8 cellular contexts compared by ENCODE assay signal in genomic region chr6:112086744-112087135, GRCh38. TPM values are rescaled to one million over a fixed set of nuclear protein-coding genes. Genes with fewer than 3 reads are reported as not detected.
DNase-seq lines count a peak whose midpoint lies in the region; ATAC-seq and TF ChIP-seq lines count a peak whose summit lies in the region.

No MANE protein-coding gene starts in this region.

- POLR2A ChIA-PET in A673 (lab: Charles Lee; ENCODE audit: low non-redundant PET), result no interaction called here
- POLR2A ChIA-PET in activated CD8-positive, alpha-beta T cell treated with anti-CD3 and anti-CD28 coated beads, Interleukin-2, amount 10 ng/mL, durations not matched to agents 7 days and 5 days (lab: Charles Lee), result interaction anchor here (0.7 to 2.1 kb wide), 11 partner anchors 13 to 1105 kb away, joined by 3 to 6 read pairs (median 3); partner anchors contain the start of genes REV3L and RPF2

- H3K9me3 Mint-ChIP-seq in activated CD8-positive, alpha-beta T cell treated with anti-CD3 and anti-CD28 coated beads, Interleukin-2, amount 10 ng/mL, durations not matched to agents 7 days and 5 days (ENCODE audit: insufficient read depth), result no peaks in the 10 kb centered on the region

- TF ChIP-seq CTCF in A673 (conservative IDR thresholded peaks at IDR 0.05; ENCODE audit: low read depth, low read length) (peak; percentile 38; the same call in 1 of the 2 replicates), GM12875 (IDR thresholded peaks at IDR 0.05; ENCODE audit: borderline replicate concordance, insufficient read depth, low read depth, low read length) (no peak)

- CTCF ChIA-PET in A673 (lab: Charles Lee), result interaction anchor here (2.3 kb wide), 1 partner anchor 77 kb away, joined by 14 read pairs; no protein-coding TSS in a partner anchor
- CTCF ChIA-PET in activated CD8-positive, alpha-beta T cell treated with anti-CD3 and anti-CD28 coated beads, Interleukin-2, amount 10 ng/mL, durations not matched to agents 7 days and 5 days (lab: Charles Lee), result interaction anchor here (0.7 to 7.5 kb wide), 15 partner anchors 11 to 828 kb away, joined by 3 to 99 read pairs (median 4); no protein-coding TSS in a partner anchor

- H3K36me3 ChIP-seq in A673 (ENCODE audit: insufficient read depth, low read length, poor library complexity, severe bottlenecking), result no peaks in the 10 kb centered on the region

- H3K36me3 Mint-ChIP-seq in activated CD8-positive, alpha-beta T cell treated with anti-CD3 and anti-CD28 coated beads, Interleukin-2, amount 10 ng/mL, durations not matched to agents 7 days and 5 days (ENCODE audit: low read depth), result peaks cover 3% of the 10 kb centered on the region

- intact Hi-C loops in A673 (cut with micrococcal nuclease; ENCODE audit: unreplicated experiment) (loop anchor here (2.0 kb wide), 1 partner anchor 78 kb away; no protein-coding TSS in a partner anchor), left ventricle myocardium superior (cut with micrococcal nuclease) (no loop called here), sciatic nerve (cut with DNase I) (no loop called here)

- peaks cover 21% of the 10 kb centered on the region for H3K27me3 Mint-ChIP-seq in activated CD8-positive, alpha-beta T cell treated with anti-CD3 and anti-CD28 coated beads, Interleukin-2, amount 10 ng/mL, durations not matched to agents 7 days and 5 days (ENCODE audit: low read depth)

- H3K27ac Mint-ChIP-seq in activated CD8-positive, alpha-beta T cell treated with anti-CD3 and anti-CD28 coated beads, Interleukin-2, amount 10 ng/mL, durations not matched to agents 7 days and 5 days, result no peak overlapping the region

- peak; percentile 25 for ATAC-seq in HG02763 (IDR thresholded peaks at IDR 0.05; ENCODE audit: unreplicated experiment)
- ATAC-seq in activated CD8-positive, alpha-beta T cell treated with anti-CD3 and anti-CD28 coated beads, Interleukin-2, amount 10 ng/mL, durations not matched to agents 7 days and 5 days, result peak; percentile 13
- peak; percentile 34 for ATAC-seq in left ventricle myocardium superior
- peak; percentile 73 for ATAC-seq in sciatic nerve

- peak overlapping the region; percentile 74 for H3K27ac ChIP-seq in A673 (ENCODE audit: low read depth, low read length, poor library complexity, severe bottlenecking)

- peak overlapping the region; percentile 67 for H3K4me3 ChIP-seq in A673 (ENCODE audit: low read depth, low read length, poor library complexity, severe bottlenecking)
- peak overlapping the region; percentile 55 for H3K4me3 ChIP-seq in GM12875 (ENCODE audit: low read depth, low read length)

- BruUV-seq in A673 (replicated peaks; lab: Mats Ljungman, UMichigan), result TSS peak; percentile 51

- peaks cover 9% of the 10 kb centered on the region for H3K27me3 ChIP-seq in A673 (replicated peaks; ENCODE audit: insufficient read depth, low read depth, low read length, poor library complexity)

- H3K4me3 Mint-ChIP-seq in activated CD8-positive, alpha-beta T cell treated with anti-CD3 and anti-CD28 coated beads, Interleukin-2, amount 10 ng/mL, durations not matched to agents 7 days and 5 days, result no peak overlapping the region

- DNase-seq in A673 (ENCODE audit: low spot score) (peak; percentile 66), NCI-H1092 treated with DMSO at 0.1 percent for 48 hours (lab: John Stamatoyannopoulos, UW) (peak; percentile 48), left ventricle myocardium superior (no peak), sciatic nerve (ENCODE audit: low spot score) (no peak), T-helper 9 cell (no peak)
- DNase-seq in activated CD8-positive, alpha-beta T cell treated with anti-CD3 and anti-CD28 coated beads, Interleukin-2, amount 10 ng/mL, durations not matched to agents 7 days and 5 days, result no peak

- H3K4me1 Mint-ChIP-seq in activated CD8-positive, alpha-beta T cell treated with anti-CD3 and anti-CD28 coated beads, Interleukin-2, amount 10 ng/mL, durations not matched to agents 7 days and 5 days (ENCODE audit: low read depth), result peaks cover 3% of the 10 kb centered on the region

- peaks cover 19% of the 10 kb centered on the region for H3K4me1 ChIP-seq in A673 (ENCODE audit: insufficient read depth, low read length, poor library complexity, severe bottlenecking)

- H3K9me3 ChIP-seq in A673 (ENCODE audit: low read depth, low read length, poor library complexity, severe bottlenecking), result no peaks in the 10 kb centered on the region

RNA-seq across cellular contexts. Expression of gene TUBE1, which starts 0.5 kb away (rescaled TPM):
- total RNA-seq in A673 (2021) (24.4 and 29.4 TPM in 2 replicates), left ventricle myocardium superior (31.8 TPM), sciatic nerve (30.0 TPM)
- total RNA-seq in activated CD8-positive, alpha-beta T cell treated with anti-CD3 and anti-CD28 coated beads, Interleukin-2, amount 10 ng/mL, durations not matched to agents 7 days and 5 days, result 10 to 100 TPM; 16.0 to 16.5 TPM

RNA-seq across cellular contexts. Expression of gene FAM229B, which starts 0.7 kb away (rescaled TPM):
- 10.5 and 11.6 TPM in 2 replicates for total RNA-seq in A673 (2021)
- 1 to 10 TPM; 1.9 to 2.2 TPM for total RNA-seq in activated CD8-positive, alpha-beta T cell treated with anti-CD3 and anti-CD28 coated beads, Interleukin-2, amount 10 ng/mL, durations not matched to agents 7 days and 5 days
- total RNA-seq in left ventricle myocardium superior, result 69.3 TPM
- total RNA-seq in sciatic nerve, result 42.4 TPM

RNA-seq across cellular contexts. Expression of gene CCN6, which starts 32.8 kb away (rescaled TPM):
- total RNA-seq in A673 (2021), result not detected in 2 replicates
- total RNA-seq in activated CD8-positive, alpha-beta T cell treated with anti-CD3 and anti-CD28 coated beads, Interleukin-2, amount 10 ng/mL, durations not matched to agents 7 days and 5 days, result not detected
- not detected for total RNA-seq in left ventricle myocardium superior
- 0.18 TPM for total RNA-seq in sciatic nerve

Comparison
In these comparisons a context has a peak if more than half of its experiments do, and no peak if none do; other contexts are left out.
1. DNase-seq: peak in A673 (single experiment) and NCI-H1092 treated with DMSO at 0.1 percent for 48 hours (single experiment); none in activated CD8-positive, alpha-beta T cell treated with anti-CD3 and anti-CD28 coated beads, Interleukin-2, amount 10 ng/mL, durations not matched to agents 7 days and 5 days (single experiment), left ventricle myocardium superior (single experiment), sciatic nerve (single experiment) and T-helper 9 cell (single experiment).
2. ATAC-seq: peak in every context shown above with its lines; median percentile 73 in sciatic nerve; 34 in left ventricle myocardium superior; 25 in HG02763; 13 in activated CD8-positive, alpha-beta T cell treated with anti-CD3 and anti-CD28 coated beads, Interleukin-2, amount 10 ng/mL, durations not matched to agents 7 days and 5 days.